ENCODE assay signal across 15 cellular contexts in the genomic region with DNA sequence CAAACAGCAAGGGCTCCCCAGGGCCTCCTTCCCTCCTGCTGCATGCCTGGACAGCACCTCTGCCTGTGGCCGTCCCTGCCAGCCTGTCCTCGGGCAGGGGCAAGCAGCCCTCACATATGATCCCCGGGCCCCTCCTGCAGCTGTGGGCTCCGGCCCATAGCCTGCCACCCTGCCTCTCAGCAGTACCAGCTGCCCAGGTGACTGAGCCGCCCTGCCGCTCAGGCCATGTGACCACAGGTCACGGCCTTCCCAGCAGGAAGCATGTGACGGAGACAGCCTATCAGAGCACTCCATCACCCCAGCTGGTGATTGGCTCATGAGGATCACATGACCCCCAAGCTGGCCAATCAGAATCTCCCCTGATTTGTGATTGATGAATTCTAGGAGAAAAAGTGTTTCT. TPM values are rescaled to one million over a fixed set of nuclear protein-coding genes. Genes with fewer than 3 reads are reported as not detected.
DNase-seq lines count a peak whose midpoint lies in the region; ATAC-seq, FAIRE-seq and TF ChIP-seq lines count a peak whose summit lies in the region.
"Had no signal": no experiment of that assay in that cellular context is flagged by ENCODE, and none has a peak within 500 bp of the region (broad histone marks: within the 10 kb centered on the region; RNA-seq: fewer than 3 reads in every experiment).

No MANE protein-coding gene starts in this region.

- no peak overlapping the region for H3K9ac ChIP-seq in K562 (ENCODE audit: insufficient read depth in 1 of 2, low read depth in 2 of 2, low read length in 2 of 2)
- H3K9ac ChIP-seq: KMS-11 had no signal

- TF ChIP-seq EP300 in K562 (IDR thresholded peaks at IDR 0.05; ENCODE audit: low read length): no peak

- peak overlapping the region; percentile 19; the same call in 1 of the 2 replicates for H2AFZ ChIP-seq in K562 (ENCODE audit: low read depth, low read length)

- POLR2A ChIA-PET in K562 (lab: Yijun Ruan, JAX): no interaction called here

- ATAC-seq in K562 (peak; percentile 86), HG02938 (IDR thresholded peaks at IDR 0.05; ENCODE audit: unreplicated experiment) (no peak), GM18858 (IDR thresholded peaks at IDR 0.05; ENCODE audit: unreplicated experiment) (no peak), GM19351 (IDR thresholded peaks at IDR 0.05; ENCODE audit: unreplicated experiment) (no peak)

- TF ChIP-seq RAD21 in K562 (CRISPR knock-in tag; conservative IDR thresholded peaks at IDR 0.05 in 1 of 2, IDR thresholded peaks at IDR 0.05 in 1 of 2): no peak

- DNase-seq in activated CD4-positive, alpha-beta T cell treated with anti-CD3 and anti-CD28 coated beads for 48 hours: peak; percentile 17
- DNase-seq in activated CD4-positive, alpha-beta T cell treated with anti-CD3 and anti-CD28 coated beads for 1 hour: no peak
- peak; percentile 60 for DNase-seq in NCI-H146 (lab: John Stamatoyannopoulos, UW)
- DNase-seq in K562 (ENCODE audit: extremely low read depth in 1 of 4, low spot score in 3 of 4): peak; percentile 27 to 94 (median 90)
- DNase-seq in spleen: peak; percentile 59
- DNase-seq: mesenchymal stem cell, NCI-H2029 had no signal

- TF ChIP-seq POLR2A in K562 (conservative IDR thresholded peaks at IDR 0.05) (no peak), spleen (IDR thresholded peaks at IDR 0.05) (no peak)

- 0% methylated on average over 2 of the region's 8 CpGs for WGBS in K562 (ENCODE audit: insufficient coverage, low coverage, missing lambda C conversion rate)
- 69 to 86% (median 83%) methylated on average over 6 to 8 of the region's 8 CpGs for WGBS in spleen, 5 donors

- CTCF ChIA-PET in K562 (lab: Yijun Ruan, JAX; ENCODE audit: low intra/inter-chr PET ratio): no interaction called here

- no peaks in the 10 kb centered on the region for H3K9me1 ChIP-seq in K562 (ENCODE audit: control insufficient read depth, insufficient read depth, low read length)

- H3K9me3 ChIP-seq in K562 (replicated peaks; ENCODE audit: control insufficient read depth, insufficient read depth, low read depth, low read length) (no peaks in the 10 kb centered on the region), spleen (peaks cover 0 to 3% (median 0%) of the 10 kb centered on the region in 8 donors)
- H3K9me3 ChIP-seq: thoracic aorta had no signal

- no TSS peak for BruUV-seq in K562 (replicated peaks; lab: Mats Ljungman, UMichigan)

- H3K4me2 ChIP-seq in K562 (ENCODE audit: insufficient read depth, low read length): peak overlapping the region; percentile 27; the same call in 1 of the 2 replicates
- H3K4me2 ChIP-seq: KMS-11 had no signal

- in situ Hi-C loops in K562 (cut with MboI): loop anchor here (10.0 kb wide), 1 partner anchor 1022 kb away; no protein-coding TSS in a partner anchor

- intact Hi-C loops in K562 (cut with micrococcal nuclease) (no loop called here), spleen (cut with DNase I; ENCODE audit: low total_unique reads) (no loop called here)

- TF ChIP-seq CTCF in K562 (IDR thresholded peaks at IDR 0.05 in 2 of 3, conservative IDR thresholded peaks at IDR 0.05 in 1 of 3; ENCODE audit: insufficient read depth in 2 of 3, low read depth in 1 of 3, low read length in 3 of 3): no peak
- TF ChIP-seq CTCF in spleen (IDR thresholded peaks at IDR 0.05 in 8 of 11, conservative IDR thresholded peaks at IDR 0.05 in 3 of 11): no peak

- H3K4me1 ChIP-seq in K562 (replicated peaks in 1 of 2; ENCODE audit: control insufficient read depth in 2 of 2, insufficient read depth in 2 of 2, low read length in 2 of 2) (peaks cover 0 to 5% of the 10 kb centered on the region in 2 experiments; a peak in 2 of 5 replicates), spleen (no peaks in the 10 kb centered on the region)

- H3K27ac ChIP-seq in K562 (ENCODE audit: extremely low read depth, low read depth, low read length): no peak overlapping the region
- no peak overlapping the region for H3K27ac ChIP-seq in spleen
- H3K27ac ChIP-seq: dorsolateral prefrontal cortex, KMS-11, thoracic aorta had no signal

- H3K27me3 ChIP-seq in K562 (ENCODE audit: control insufficient read depth in 2 of 2, insufficient read depth in 2 of 2, low read length in 2 of 2) (no peaks in the 10 kb centered on the region; a peak in 2 of 5 replicates), spleen (replicated peaks in 1 of 7) (peaks cover 0 to 6% (median 0%) of the 10 kb centered on the region in 7 donors)
- H3K27me3 ChIP-seq: dorsolateral prefrontal cortex had no signal

- H3K36me3 ChIP-seq in K562 (ENCODE audit: control insufficient read depth, insufficient read depth, low read length) (no peaks in the 10 kb centered on the region), spleen (no peaks in the 10 kb centered on the region)

- H3K79me2 ChIP-seq in K562 (ENCODE audit: control insufficient read depth, insufficient read depth, low read length): no peaks in the 10 kb centered on the region

- H4K20me1 ChIP-seq in K562 (replicated peaks; ENCODE audit: control insufficient read depth, insufficient read depth, low read length): no peaks in the 10 kb centered on the region

- no peak overlapping the region for H3K4me3 ChIP-seq in K562
- no peak overlapping the region for H3K4me3 ChIP-seq in spleen
- H3K4me3 ChIP-seq: dorsolateral prefrontal cortex, thoracic aorta had no signal

- FAIRE-seq in K562 (lab: Jason Lieb, UNC): no peak

TF ChIP-seq in K562, 482 proteins besides CTCF, POLR2A, EP300 and RAD21 (continues in another document):
- no peak for TF ChIP-seq TBP (optimal IDR thresholded peaks at IDR 0.05; ENCODE audit: low read depth, low read length)
- TF ChIP-seq, protein P1, sequence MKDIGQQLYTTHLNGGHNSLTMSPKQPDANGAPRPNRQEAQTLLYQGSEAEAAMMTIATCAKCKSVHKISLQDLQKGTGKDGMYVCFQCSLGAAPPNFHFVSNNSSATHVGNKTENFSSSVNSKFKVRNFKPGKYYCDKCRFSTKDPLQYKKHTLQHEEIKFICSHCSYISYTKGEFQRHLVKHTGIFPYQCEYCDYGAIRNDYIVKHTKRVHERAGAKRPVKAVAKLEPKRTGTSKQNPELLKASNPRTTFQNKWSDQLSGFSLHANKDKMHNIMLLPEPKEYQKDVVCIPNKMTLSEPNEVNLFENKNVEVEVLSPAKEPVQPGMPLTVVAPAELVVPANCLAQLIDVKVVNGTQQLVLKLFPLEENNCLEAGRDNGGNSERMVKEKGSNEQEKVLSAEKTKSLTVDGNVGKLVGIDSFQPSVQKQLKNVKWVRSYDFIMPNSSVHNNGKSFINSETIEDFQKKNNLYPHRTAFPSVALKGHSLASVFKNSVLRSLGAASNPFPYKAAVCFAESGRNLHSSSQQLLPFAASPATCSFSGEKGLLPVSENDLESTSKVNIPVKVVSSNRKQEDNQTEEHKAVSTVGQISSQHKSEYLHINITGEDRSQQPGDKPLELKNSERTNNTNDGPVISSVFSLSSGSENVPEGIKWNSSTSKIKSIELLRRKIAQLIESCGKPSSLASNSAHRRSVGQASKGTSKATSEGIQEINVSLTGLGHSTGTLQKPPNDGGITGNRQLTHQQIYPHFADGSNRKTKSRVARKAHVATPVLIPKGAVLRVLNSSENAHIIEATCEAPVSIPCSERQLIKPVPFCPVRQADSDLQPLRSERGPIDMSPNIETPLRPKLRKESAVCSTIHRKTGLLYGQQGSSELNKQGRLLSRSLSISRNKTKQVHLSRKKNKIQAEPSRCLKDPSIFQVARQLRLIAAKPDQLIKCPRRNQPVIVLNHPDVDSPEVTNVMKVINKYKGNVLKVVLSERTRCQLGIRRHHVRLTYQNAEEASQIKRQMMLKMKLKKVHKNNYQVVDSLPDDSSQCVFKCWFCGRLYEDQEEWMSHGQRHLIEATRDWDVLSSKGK (CRISPR knock-in tag; IDR thresholded peaks at IDR 0.05): no peak
- no peak for TF ChIP-seq SRSF3 (IDR thresholded peaks at IDR 0.05; ENCODE audit: insufficient read depth, low read length)
- no peak for TF ChIP-seq ZBTB1 (CRISPR knock-in tag; IDR thresholded peaks at IDR 0.05; ENCODE audit: borderline replicate concordance, low read depth)
- TF ChIP-seq TAL1 (IDR thresholded peaks at IDR 0.05): no peak
- TF ChIP-seq, protein P2, sequence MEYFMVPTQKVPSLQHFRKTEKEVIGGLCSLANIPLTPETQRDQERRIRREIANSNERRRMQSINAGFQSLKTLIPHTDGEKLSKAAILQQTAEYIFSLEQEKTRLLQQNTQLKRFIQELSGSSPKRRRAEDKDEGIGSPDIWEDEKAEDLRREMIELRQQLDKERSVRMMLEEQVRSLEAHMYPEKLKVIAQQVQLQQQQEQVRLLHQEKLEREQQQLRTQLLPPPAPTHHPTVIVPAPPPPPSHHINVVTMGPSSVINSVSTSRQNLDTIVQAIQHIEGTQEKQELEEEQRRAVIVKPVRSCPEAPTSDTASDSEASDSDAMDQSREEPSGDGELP (CRISPR knock-in tag; IDR thresholded peaks at IDR 0.05; ENCODE audit: borderline replicate concordance): peak; percentile 33; the same call in 1 of the 2 replicates
- TF ChIP-seq ZNF347 (CRISPR knock-in tag; IDR thresholded peaks at IDR 0.05; ENCODE audit: low read depth): no peak
- no peak for TF ChIP-seq ZSCAN29 (IDR thresholded peaks at IDR 0.05)
- TF ChIP-seq FOS (IDR thresholded peaks at IDR 0.05; ENCODE audit: extremely low read depth, insufficient read length): peak; percentile 73
- peak; percentile 19; the same call in 1 of the 2 replicates for TF ChIP-seq PHF8 (IDR thresholded peaks at IDR 0.05; ENCODE audit: borderline replicate concordance, low read length)
- no peak for TF ChIP-seq SRSF7 (optimal IDR thresholded peaks at IDR 0.05; ENCODE audit: low read depth, low read length)

RNA-seq across cellular contexts. Expression of gene ALDH1L1, which starts 23.9 kb away (rescaled TPM):
- 0.21 TPM in 1 of 2 replicates, not detected in the other for total RNA-seq in K562 (2011; cell fraction: chromatin; rRNA removed; ENCODE audit: low replicate concordance)
- not detected in 2 replicates for total RNA-seq in K562 (2011; cell fraction: nucleolus; rRNA removed)
- not detected in 2 replicates for total RNA-seq in K562 (2011; cell fraction: nucleoplasm; rRNA removed)
- total RNA-seq in K562 (2014; rRNA removed): 0.23 and 0.33 TPM in 2 replicates
- total RNA-seq in K562 (2014; rRNA removed; fragmentation: Illumina TruSeq; extraction: Trizol): 0.51 and 0.58 TPM in 2 replicates
- 1.8 and 1.9 TPM in 2 replicates for total RNA-seq in K562 (2015; rRNA removed; fragmentation: Illumina TruSeq; extraction: Trizol)
- 0.60 and 1.5 TPM in 2 replicates for total RNA-seq in K562 (2021)
- not detected in 2 replicates for polyA plus RNA-seq in K562 (2011; rRNA removed)
- polyA plus RNA-seq in K562 (2011; cell fraction: cytosol; rRNA removed): 0.03 TPM in 1 of 2 replicates, not detected in the other
- polyA plus RNA-seq in K562 (2011; cell fraction: nucleus; rRNA removed): not detected in 2 replicates
- 0.65 and 3.8 TPM in 2 replicates for polyA plus RNA-seq in K562 (2012)
- polyA plus RNA-seq in K562 (2014; fragmentation: Illumina TruSeq; extraction: Trizol): 0.56 and 0.96 TPM in 2 replicates
- polyA plus RNA-seq in K562 (2014; fragmentation: Nextera tagmentation; extraction: Ambion mirVana): under 1 TPM; 0.06 to 0.34 TPM
- polyA plus RNA-seq in K562 (2014; rRNA removed): 0.24 and 1.7 TPM in 2 replicates
- not detected in 2 replicates for polyA minus RNA-seq in K562 (2011; rRNA and poly(A)+ RNA removed)
- not detected in 2 replicates for polyA minus RNA-seq in K562 (2011; cell fraction: cytosol; rRNA and poly(A)+ RNA removed)
- polyA minus RNA-seq in K562 (2011; cell fraction: nucleus; rRNA and poly(A)+ RNA removed): not detected in 2 replicates
- 1 to 10 TPM in 1 of 7 donors, under 1 TPM in 3, not detected in 3; 0.09 to 1.3 (median 0.38) TPM for total RNA-seq in spleen
- under 1 TPM; 0.13 to 0.35 (median 0.29) TPM for polyA plus RNA-seq in spleen
- total RNA-seq: fibroblast of lung had no signal
- polyA plus RNA-seq: AG04450, fibroblast of lung had no signal
